Comparison of ENCODE assay signal across 8 cellular contexts in genomic region chr10:14185501-14186045, GRCh38.
DNase-seq lines count a peak whose midpoint lies in the region; ATAC-seq and TF ChIP-seq lines count a peak whose summit lies in the region.

No MANE protein-coding gene starts in this region.

- H3K9me3 ChIP-seq in CD8-positive, alpha-beta T cell (ENCODE audit: low read length), result no peaks in the 10 kb centered on the region
- H3K9me3 ChIP-seq in mesenchymal stem cell (ENCODE audit: control insufficient read depth, low read length), result no peaks in the 10 kb centered on the region

- no peak overlapping the region for H3K14ac ChIP-seq in mesenchymal stem cell (ENCODE audit: low read length in 2 of 2)

- 47% methylated on average over 5 of the region's 5 CpGs for WGBS in mesenchymal stem cell

- H3K4me3 Mint-ChIP-seq in CD8-positive, alpha-beta T cell, result peak overlapping the region; percentile 48
- peak overlapping the region; percentile 68 for H3K4me3 Mint-ChIP-seq in activated naive CD8-positive, alpha-beta T cell treated with anti-CD3 and anti-CD28 coated beads, Interleukin-2, amount 50 U/mL, for 24 hours

- peak in 3 of 7 experiments; percentile 16 to 56 (median 16) for DNase-seq in CD8-positive, alpha-beta T cell
- DNase-seq in activated naive CD8-positive, alpha-beta T cell treated with anti-CD3 and anti-CD28 coated beads, Interleukin-2, amount 50 U/mL, for 24 hours, result peak; percentile 60
- DNase-seq in mesenchymal stem cell, result peak; percentile 92
- no peak for DNase-seq in COR-L47 (lab: John Stamatoyannopoulos, UW)
- DNase-seq in NCI-H2107 treated with DMSO at 0.1 percent for 48 hours (lab: John Stamatoyannopoulos, UW; ENCODE audit: unreplicated experiment), result no peak

- POLR2A ChIA-PET in CD8-positive, alpha-beta T cell (lab: Charles Lee), result interaction anchor here (1.1 to 1.3 kb wide), 2 partner anchors 10 to 652 kb away, joined by 3 to 4 read pairs; partner anchors contain the start of genes CDNF, HSPA14 and MSANTD7

- H2BK12ac ChIP-seq in mesenchymal stem cell (ENCODE audit: low read length in 2 of 2), result no peak overlapping the region

- H2AK5ac ChIP-seq in mesenchymal stem cell (ENCODE audit: low read length, severe bottlenecking), result no peak overlapping the region

- peak overlapping the region; percentile 91 for H3K27ac Mint-ChIP-seq in CD8-positive, alpha-beta T cell
- H3K27ac Mint-ChIP-seq in activated naive CD8-positive, alpha-beta T cell treated with anti-CD3 and anti-CD28 coated beads, Interleukin-2, amount 50 U/mL, for 24 hours, result peak overlapping the region; percentile 98

- H3K4ac ChIP-seq in mesenchymal stem cell (ENCODE audit: low read depth in 1 of 2, low read length in 2 of 2), result no peak overlapping the region

- CTCF ChIA-PET in CD8-positive, alpha-beta T cell (lab: Charles Lee), result interaction anchor here (1.1 to 2.6 kb wide), 2 partner anchors 12 to 398 kb away, joined by 3 to 20 read pairs; no protein-coding TSS in a partner anchor

- no peak overlapping the region for H3K4me2 ChIP-seq in mesenchymal stem cell (ENCODE audit: low read length, poor library complexity, severe bottlenecking)

- no peaks in the 10 kb centered on the region for H3K36me3 Mint-ChIP-seq in CD8-positive, alpha-beta T cell
- peaks cover 3% of the 10 kb centered on the region for H3K36me3 Mint-ChIP-seq in activated naive CD8-positive, alpha-beta T cell treated with anti-CD3 and anti-CD28 coated beads, Interleukin-2, amount 50 U/mL, for 24 hours (ENCODE audit: low read depth)

- H4K91ac ChIP-seq in mesenchymal stem cell (ENCODE audit: low read length), result no peak overlapping the region

- peak overlapping the region; percentile 2 for H3K4me3 ChIP-seq in CD8-positive, alpha-beta T cell (ENCODE audit: low read depth, low read length)
- no peak overlapping the region for H3K4me3 ChIP-seq in mesenchymal stem cell (ENCODE audit: insufficient read depth in 1 of 2, low read depth in 1 of 2, low read length in 2 of 2)

- TF ChIP-seq CTCF in CD8-positive, alpha-beta T cell (IDR thresholded peaks at IDR 0.05), result no peak

- no peak overlapping the region for H2BK120ac ChIP-seq in mesenchymal stem cell (ENCODE audit: low read depth, low read length)

- no peaks in the 10 kb centered on the region for H3K36me3 ChIP-seq in CD8-positive, alpha-beta T cell (ENCODE audit: insufficient read depth, low read length)
- H3K36me3 ChIP-seq in mesenchymal stem cell (ENCODE audit: control insufficient read depth in 1 of 2, insufficient read depth in 2 of 2, low read depth in 1 of 2, low read length in 2 of 2), result no peaks in the 10 kb centered on the region

- peaks cover 4% of the 10 kb centered on the region for H3K27me3 ChIP-seq in CD8-positive, alpha-beta T cell (ENCODE audit: insufficient read depth, low read length)
- peaks cover 0 to 65% of the 10 kb centered on the region in 2 experiments for H3K27me3 ChIP-seq in mesenchymal stem cell (ENCODE audit: control insufficient read depth in 1 of 2, insufficient read depth in 1 of 2, low read length in 2 of 2)

- H3K27ac ChIP-seq in CD8-positive, alpha-beta T cell (ENCODE audit: low read depth, low read length), result peak overlapping the region; percentile 30
- peak overlapping the region; percentile 10 for H3K27ac ChIP-seq in mesenchymal stem cell (ENCODE audit: low read length, poor library complexity, severe bottlenecking)

- intact Hi-C loops in CD8-positive, alpha-beta T cell (cut with DNase I, micrococcal nuclease), result loop anchor here in 1 of 2 experiments (2.0 kb wide), 1 partner anchor 399 kb away; no protein-coding TSS in a partner anchor

- H2AFZ ChIP-seq in mesenchymal stem cell (ENCODE audit: low read depth, low read length), result no peak overlapping the region

- no peaks in the 10 kb centered on the region for H3K79me1 ChIP-seq in mesenchymal stem cell (replicated peaks; ENCODE audit: low read length, poor library complexity, severe bottlenecking)

- H3K18ac ChIP-seq in mesenchymal stem cell (ENCODE audit: low read depth in 1 of 2, low read length in 2 of 2), result no peak overlapping the region

- no peak overlapping the region for H2BK5ac ChIP-seq in mesenchymal stem cell (ENCODE audit: low read depth, low read length, poor library complexity, severe bottlenecking)

- peaks cover 25% of the 10 kb centered on the region for H3K4me1 Mint-ChIP-seq in CD8-positive, alpha-beta T cell (ENCODE audit: low read depth)
- H3K4me1 Mint-ChIP-seq in activated naive CD8-positive, alpha-beta T cell treated with anti-CD3 and anti-CD28 coated beads, Interleukin-2, amount 50 U/mL, for 24 hours, result peaks cover 28% of the 10 kb centered on the region

- no peak overlapping the region for H3K23ac ChIP-seq in mesenchymal stem cell (ENCODE audit: low read length in 2 of 2)

- peaks cover 14% of the 10 kb centered on the region for H3K27me3 Mint-ChIP-seq in CD8-positive, alpha-beta T cell (ENCODE audit: low read depth)
- peaks cover 41% of the 10 kb centered on the region for H3K27me3 Mint-ChIP-seq in activated naive CD8-positive, alpha-beta T cell treated with anti-CD3 and anti-CD28 coated beads, Interleukin-2, amount 50 U/mL, for 24 hours

- no peak overlapping the region for H2BK15ac ChIP-seq in mesenchymal stem cell (ENCODE audit: low read depth, poor library complexity, severe bottlenecking)

- H3K9me3 Mint-ChIP-seq in CD8-positive, alpha-beta T cell, result no peaks in the 10 kb centered on the region
- H3K9me3 Mint-ChIP-seq in activated naive CD8-positive, alpha-beta T cell treated with anti-CD3 and anti-CD28 coated beads, Interleukin-2, amount 50 U/mL, for 24 hours, result no peaks in the 10 kb centered on the region

- H3K9ac ChIP-seq in mesenchymal stem cell (ENCODE audit: low read length), result no peak overlapping the region

- no peak overlapping the region for H4K8ac ChIP-seq in mesenchymal stem cell (ENCODE audit: low read length)

- H3K4me1 ChIP-seq in CD8-positive, alpha-beta T cell (ENCODE audit: insufficient read depth, low read length), result peaks cover 19% of the 10 kb centered on the region
- H3K4me1 ChIP-seq in mesenchymal stem cell (ENCODE audit: control insufficient read depth, insufficient read depth, low read depth, low read length), result peaks cover 2% of the 10 kb centered on the region

- ATAC-seq in CD8-positive, alpha-beta T cell, result peak; percentile 76
- ATAC-seq in GM19351 (IDR thresholded peaks at IDR 0.05; ENCODE audit: unreplicated experiment), result peak; percentile 88
- peak; percentile 87 for ATAC-seq in HG03280 (IDR thresholded peaks at IDR 0.05; ENCODE audit: unreplicated experiment)
- peak; percentile 99 for ATAC-seq in activated naive CD8-positive, alpha-beta T cell treated with anti-CD3 and anti-CD28 coated beads, Interleukin-2, amount 50 U/mL, for 24 hours

TF ChIP-seq in PFSK-1, 5 proteins besides CTCF, POLR2A, EP300 and RAD21:
- TF ChIP-seq TAF1 (IDR thresholded peaks at IDR 0.05; ENCODE audit: borderline replicate concordance, insufficient read depth, low read length) (peak; percentile 43; the same call in 1 of the 2 replicates), FOXP2 (optimal IDR thresholded peaks at IDR 0.05; ENCODE audit: borderline replicate concordance, extremely low read depth, extremely low read length, insufficient read depth) (peak; percentile 62), SIN3A (IDR thresholded peaks at IDR 0.05; ENCODE audit: borderline replicate concordance, insufficient read depth, low read length) (peak; percentile 98), REST (IDR thresholded peaks at IDR 0.05; ENCODE audit: insufficient read depth in 1 of 2, low read depth in 2 of 2, low read length in 2 of 2) (0 out of 4 replicates have a peak, but pooled peaks of 1 of the 2 experiments have one; percentile 29), POLR2AphosphoS5 (IDR thresholded peaks at IDR 0.05; ENCODE audit: low read depth, low read length) (peak; percentile 100)

Comparison
In these comparisons a context has a peak if more than half of its experiments do, and no peak if none do; other contexts are left out.
1. DNase-seq: peak in activated naive CD8-positive, alpha-beta T cell treated with anti-CD3 and anti-CD28 coated beads, Interleukin-2, amount 50 U/mL, for 24 hours (single experiment) and mesenchymal stem cell (single experiment); none in COR-L47 (single experiment) and NCI-H2107 treated with DMSO at 0.1 percent for 48 hours (single experiment).
2. Peak in every context shown above with its lines, with median percentiles within 50 percentile points of each other: ATAC-seq.